In genomic region chr1:66330711-66331110, GRCh38 we compare ENCODE assay signal across 10 cellular contexts.
DNase-seq lines count a peak whose midpoint lies in the region; ATAC-seq, FAIRE-seq and TF ChIP-seq lines count a peak whose summit lies in the region.
"Had no signal": no experiment of that assay in that cellular context is flagged by ENCODE, and none has a peak within 500 bp of the region (broad histone marks: within the 10 kb centered on the region; RNA-seq: fewer than 3 reads in every experiment).

No MANE protein-coding gene starts in this region.

- peak; percentile 53 to 86 (median 81) for DNase-seq in CD4-positive, alpha-beta memory T cell
- DNase-seq in KG1 (lab: John Stamatoyannopoulos, UW) = peak; percentile 19
- peak; percentile 41 for DNase-seq in astrocyte of the hippocampus (ENCODE audit: low read depth, low spot score)
- DNase-seq in natural killer cell = no peak
- no peak for DNase-seq in DMS79 treated with DMSO at 0.1 percent for 48 hours (lab: John Stamatoyannopoulos, UW)
- no peak for DNase-seq in RCC 7860 (ENCODE audit: low spot score)
- no peak for DNase-seq in NCI-H446 (lab: John Stamatoyannopoulos, UW)
- DNase-seq: activated CD4-positive, alpha-beta T cell treated with anti-CD3 and anti-CD28 coated beads for 4 hours; hypothalamus had no signal

- no peaks in the 10 kb centered on the region for H3K27me3 ChIP-seq in CD4-positive, alpha-beta memory T cell (ENCODE audit: insufficient read depth, low read length)

- H3K4me1 ChIP-seq in CD4-positive, alpha-beta memory T cell (ENCODE audit: insufficient read depth, low read length) = peaks cover 50% of the 10 kb centered on the region

- H3K27me3 Mint-ChIP-seq in CD4-positive, alpha-beta memory T cell = no peaks in the 10 kb centered on the region
- H3K27me3 Mint-ChIP-seq in natural killer cell (ENCODE audit: low read depth in 2 of 2) = peaks cover 0 to 2% of the 10 kb centered on the region in 2 donors

- peak; percentile 56 to 62 (median 58) for ATAC-seq in natural killer cell
- ATAC-seq in HG03460 (IDR thresholded peaks at IDR 0.05; ENCODE audit: unreplicated experiment) = no peak

- peak overlapping the region; percentile 97 to 100 (median 98) for H3K27ac Mint-ChIP-seq in CD4-positive, alpha-beta memory T cell
- peak overlapping the region; percentile 48 to 95 for H3K27ac Mint-ChIP-seq in natural killer cell

- peak overlapping the region; percentile 85 for H3K27ac ChIP-seq in CD4-positive, alpha-beta memory T cell (ENCODE audit: low read depth, low read length)

- POLR2A ChIA-PET in CD4-positive, alpha-beta memory T cell (lab: Charles Lee; ENCODE audit: partially characterized antibody) = interaction anchor here (0.9 to 11.2 kb wide), 12 partner anchors 22 to 115 kb away, joined by 3 to 471 read pairs (median 19); no protein-coding TSS in a partner anchor

- TF ChIP-seq CTCF in natural killer cell (IDR thresholded peaks at IDR 0.05) = no peak

- H3K36me3 Mint-ChIP-seq in CD4-positive, alpha-beta memory T cell = peaks cover 4 to 34% of the 10 kb centered on the region in 2 donors
- H3K36me3 Mint-ChIP-seq in natural killer cell = no peaks in the 10 kb centered on the region

- no peaks in the 10 kb centered on the region for H3K36me3 ChIP-seq in CD4-positive, alpha-beta memory T cell (ENCODE audit: insufficient read depth, low read length)

- H3K4me3 ChIP-seq in CD4-positive, alpha-beta memory T cell (ENCODE audit: low read length in 2 of 2) = peak overlapping the region; percentile 79 to 96

- intact Hi-C loops in CD4-positive, alpha-beta memory T cell (cut with micrococcal nuclease) = loop anchor here (1.0 to 10.0 kb wide), 4 partner anchors 29 to 1266 kb away; partner anchors contain the start of genes DNAI4 and MIER1
- intact Hi-C loops in natural killer cell (cut with micrococcal nuclease) = loop anchor here (5.0 kb wide), 1 partner anchor 53 kb away; no protein-coding TSS in a partner anchor

- peak overlapping the region; percentile 78 to 100 (median 99) for H3K4me3 Mint-ChIP-seq in CD4-positive, alpha-beta memory T cell
- peak overlapping the region; percentile 93 for H3K4me3 Mint-ChIP-seq in natural killer cell

- H3K9me3 Mint-ChIP-seq in CD4-positive, alpha-beta memory T cell = no peaks in the 10 kb centered on the region
- H3K9me3 Mint-ChIP-seq in natural killer cell = no peaks in the 10 kb centered on the region

- no peaks in the 10 kb centered on the region for H3K9me3 ChIP-seq in CD4-positive, alpha-beta memory T cell (ENCODE audit: control insufficient read depth in 1 of 2, low read length in 2 of 2)

- CTCF ChIA-PET in CD4-positive, alpha-beta memory T cell (lab: Charles Lee; ENCODE audit: partially characterized antibody) = interaction anchor here (0.8 to 10.8 kb wide), 6 partner anchors 17 to 114 kb away, joined by 4 to 140 read pairs (median 16); no protein-coding TSS in a partner anchor

- peaks cover 25 to 78% (median 38%) of the 10 kb centered on the region in 4 donors for H3K4me1 Mint-ChIP-seq in CD4-positive, alpha-beta memory T cell
- H3K4me1 Mint-ChIP-seq in natural killer cell = peaks cover 59 to 64% of the 10 kb centered on the region in 2 donors

- no peak for FAIRE-seq in RCC 7860 (lab: Jason Lieb, UNC)

Comparison
In these comparisons a context has a peak if more than half of its experiments do, and no peak if none do; other contexts are left out.
1. DNase-seq: peak in CD4-positive, alpha-beta memory T cell (5 of 5), KG1 (single experiment) and astrocyte of the hippocampus (single experiment); none in natural killer cell (single experiment), DMS79 treated with DMSO at 0.1 percent for 48 hours (single experiment), RCC 7860 (single experiment) and NCI-H446 (0 of 2).